ENCODE assay signal across 34 cellular contexts in genomic region chr5:108590799-108591198, GRCh38.
"Had no signal": no experiment of that assay in that cellular context is flagged by ENCODE, and none has a peak within 500 bp of the region (broad histone marks: within the 10 kb centered on the region; RNA-seq: fewer than 3 reads in every experiment).

No MANE protein-coding gene starts in this region.

- H3K27ac ChIP-seq: adrenal gland, body of pancreas, brain microvascular endothelial cell, breast epithelium, VCaP had no signal

- H3K27ac Mint-ChIP-seq: activated B cell treated with CpG ODN at 0.5 μM for 24 hours; activated CD4-positive, alpha-beta memory T cell treated with anti-CD3 and anti-CD28 coated beads for 36 hours; activated CD4-positive, alpha-beta T cell treated with anti-CD3 and anti-CD28 coated beads, Interleukin-2, amount 10 ng/mL, durations not matched to agents 7 days and 5 days; activated CD8-positive, alpha-beta T cell treated with anti-CD3 and anti-CD28 coated beads for 36 hours; activated naive CD4-positive, alpha-beta T cell treated with anti-CD3 and anti-CD28 coated beads for 36 hours; activated naive CD4-positive, alpha-beta T cell treated with anti-CD3 and anti-CD28 coated beads, Interleukin-2, amount 50 U/mL, for 72 hours; activated naive CD8-positive, alpha-beta T cell treated with anti-CD3 and anti-CD28 coated beads for 36 hours; activated T-cell treated with anti-CD3 and anti-CD28 coated beads, Interleukin-2, amount 50 U/mL, for 72 hours; activated T-helper 1 cell treated with anti-CD3 and anti-CD28 coated beads, Interleukin-12 subunit alpha, Interleukin-12 subunit beta, Interleukin-2, Interleukin-4 antibody, amounts not matched to agents 30 ng/mL and 10 ng/mL and 1 ng/mL, durations not matched to agents 14 hours and 24 hours and 36 hours; activated T-helper 17 cell treated with anti-CD3 and anti-CD28 coated beads, Interleukin-2, amount 50 U/mL, for 72 hours; T-helper 2 cell treated with Interferon-gamma antibody and Interleukin-4, amounts not matched to agents 5 μg/mL and 100 μg/mL, for 36 hours had no signal

- ATAC-seq: activated CD8-positive, alpha-beta T cell treated with anti-CD3 and anti-CD28 coated beads for 36 hours; activated naive CD4-positive, alpha-beta T cell treated with anti-CD3 and anti-CD28 coated beads, Interleukin-2, amount 50 U/mL, for 72 hours; activated T-cell treated with anti-CD3 and anti-CD28 coated beads, Interleukin-2, amount 50 U/mL, for 4 hours; activated T-cell treated with anti-CD3 and anti-CD28 coated beads, Interleukin-2, amount 50 U/mL, for 72 hours; activated T-helper 17 cell treated with anti-CD3 and anti-CD28 coated beads, Interleukin-2, amount 50 U/mL, for 72 hours; body of pancreas had no signal

- H3K4me3 Mint-ChIP-seq: activated B cell treated with CpG ODN at 0.5 μM for 24 hours; activated CD4-positive, alpha-beta memory T cell treated with anti-CD3 and anti-CD28 coated beads for 36 hours; activated CD4-positive, alpha-beta T cell treated with anti-CD3 and anti-CD28 coated beads, Interleukin-2, amount 10 ng/mL, durations not matched to agents 7 days and 5 days; activated CD8-positive, alpha-beta T cell treated with anti-CD3 and anti-CD28 coated beads for 36 hours; activated naive CD4-positive, alpha-beta T cell treated with anti-CD3 and anti-CD28 coated beads for 36 hours; activated naive CD8-positive, alpha-beta T cell treated with anti-CD3 and anti-CD28 coated beads for 36 hours; activated T-cell treated with anti-CD3 and anti-CD28 coated beads, Interleukin-2, amount 50 U/mL, for 4 hours; activated T-cell treated with anti-CD3 and anti-CD28 coated beads, Interleukin-2, amount 50 U/mL, for 72 hours; activated T-helper 1 cell treated with anti-CD3 and anti-CD28 coated beads, Interleukin-12 subunit alpha, Interleukin-12 subunit beta, Interleukin-2, Interleukin-4 antibody, amounts not matched to agents 30 ng/mL and 10 ng/mL and 1 ng/mL, durations not matched to agents 14 hours and 24 hours and 36 hours; activated T-helper 17 cell treated with anti-CD3 and anti-CD28 coated beads, Interleukin-2, amount 50 U/mL, for 72 hours; T-helper 2 cell treated with Interferon-gamma antibody and Interleukin-4, amounts not matched to agents 5 μg/mL and 100 μg/mL, for 36 hours had no signal

- H3K9me3 Mint-ChIP-seq: activated CD4-positive, alpha-beta memory T cell treated with anti-CD3 and anti-CD28 coated beads for 36 hours; activated CD4-positive, alpha-beta T cell treated with anti-CD3 and anti-CD28 coated beads, Interleukin-2, amount 10 ng/mL, durations not matched to agents 7 days and 5 days; activated CD8-positive, alpha-beta T cell treated with anti-CD3 and anti-CD28 coated beads for 36 hours; activated naive CD4-positive, alpha-beta T cell treated with anti-CD3 and anti-CD28 coated beads for 36 hours; activated naive CD4-positive, alpha-beta T cell treated with anti-CD3 and anti-CD28 coated beads, Interleukin-2, amount 50 U/mL, for 72 hours; activated naive CD8-positive, alpha-beta T cell treated with anti-CD3 and anti-CD28 coated beads for 36 hours; activated T-cell treated with anti-CD3 and anti-CD28 coated beads, Interleukin-2, amount 50 U/mL, for 4 hours; activated T-helper 1 cell treated with anti-CD3 and anti-CD28 coated beads, Interleukin-12 subunit alpha, Interleukin-12 subunit beta, Interleukin-2, Interleukin-4 antibody, amounts not matched to agents 30 ng/mL and 10 ng/mL and 1 ng/mL, durations not matched to agents 14 hours and 24 hours and 36 hours; T-helper 2 cell treated with Interferon-gamma antibody and Interleukin-4, amounts not matched to agents 5 μg/mL and 100 μg/mL, for 36 hours had no signal

- H3K27me3 ChIP-seq: adrenal gland, body of pancreas, brain microvascular endothelial cell, breast epithelium had no signal

- H3K4me3 ChIP-seq: adrenal gland, body of pancreas, breast epithelium had no signal

- FAIRE-seq: astrocyte, colon, TTC549 had no signal

- H3K9me3 ChIP-seq: body of pancreas, breast epithelium had no signal

- H3K4me1 ChIP-seq: adrenal gland, breast epithelium had no signal

- H3K4me1 Mint-ChIP-seq: activated B cell treated with CpG ODN at 0.5 μM for 24 hours; activated CD4-positive, alpha-beta T cell treated with anti-CD3 and anti-CD28 coated beads, Interleukin-2, amount 10 ng/mL, durations not matched to agents 7 days and 5 days; activated naive CD8-positive, alpha-beta T cell treated with anti-CD3 and anti-CD28 coated beads for 36 hours; activated T-helper 17 cell treated with anti-CD3 and anti-CD28 coated beads, Interleukin-2, amount 50 U/mL, for 72 hours had no signal

- H3K36me3 ChIP-seq: adrenal gland, brain microvascular endothelial cell, breast epithelium had no signal

- DNase-seq: activated B cell treated with CpG ODN at 0.5 μM for 24 hours; activated CD4-positive, alpha-beta memory T cell treated with anti-CD3 and anti-CD28 coated beads for 36 hours; activated CD4-positive, alpha-beta T cell treated with anti-CD3 and anti-CD28 coated beads for 4 hours; activated CD4-positive, alpha-beta T cell treated with anti-CD3 and anti-CD28 coated beads, Interleukin-2, amount 10 ng/mL, durations not matched to agents 7 days and 5 days; activated CD4-positive, CD25-positive, alpha-beta regulatory T cell treated with anti-CD3 and anti-CD28 coated beads, Interleukin-2, amount 50 U/mL, for 72 hours; activated CD8-positive, alpha-beta memory T cell treated with anti-CD3 and anti-CD28 coated beads, Interleukin-2, amount 50 U/mL, for 4 hours; activated CD8-positive, alpha-beta T cell treated with anti-CD3 and anti-CD28 coated beads for 36 hours; activated effector memory CD4-positive, alpha-beta T cell treated with anti-CD3 and anti-CD28 coated beads, Interleukin-2, amount 50 U/mL, for 16 hours; activated gamma-delta T cell treated with Interleukin-2 at 50 U/mL for 16 hours; activated naive CD4-positive, alpha-beta T cell; activated naive CD4-positive, alpha-beta T cell treated with anti-CD3 and anti-CD28 coated beads for 36 hours; activated naive CD4-positive, alpha-beta T cell treated with anti-CD3 and anti-CD28 coated beads, Interleukin-2, amount 50 U/mL, for 16 hours; activated naive CD8-positive, alpha-beta T cell treated with anti-CD3 and anti-CD28 coated beads for 36 hours; activated T-cell treated with anti-CD3 and anti-CD28 coated beads for 4 hours; activated T-cell treated with anti-CD3 and anti-CD28 coated beads, Interleukin-2, amount 50 U/mL, for 1 hour; activated T-cell treated with anti-CD3 and anti-CD28 coated beads, Interleukin-2, amount 50 U/mL, for 4 hours; activated T-cell treated with anti-CD3 and anti-CD28 coated beads, Interleukin-2, amount 50 U/mL, for 72 hours; adrenal gland; amniotic stem cell; aorta; body of pancreas; brain microvascular endothelial cell; central memory CD4-positive, alpha-beta T cell; T-helper 2 cell; T-helper 9 cell had no signal

- H3K36me3 Mint-ChIP-seq: activated CD4-positive, alpha-beta memory T cell treated with anti-CD3 and anti-CD28 coated beads for 36 hours; activated naive CD4-positive, alpha-beta T cell treated with anti-CD3 and anti-CD28 coated beads, Interleukin-2, amount 50 U/mL, for 72 hours; activated naive CD8-positive, alpha-beta T cell treated with anti-CD3 and anti-CD28 coated beads for 36 hours had no signal
